In genomic region chr9:109887079-109887478, GRCh38 we compare ENCODE assay signal across 11 cellular contexts.
DNase-seq lines count a peak whose midpoint lies in the region; ATAC-seq and TF ChIP-seq lines count a peak whose summit lies in the region.
"Had no signal": no experiment of that assay in that cellular context is flagged by ENCODE, and none has a peak within 500 bp of the region (broad histone marks: within the 10 kb centered on the region; RNA-seq: fewer than 3 reads in every experiment).

No MANE protein-coding gene starts in this region.

- DNase-seq in CD4-positive, alpha-beta memory T cell = no peak
- no peak for DNase-seq in activated CD4-positive, alpha-beta memory T cell treated with anti-CD3 and anti-CD28 coated beads, Interleukin-2, amount 10 ng/mL, durations not matched to agents 7 days and 5 days
- DNase-seq in heart right ventricle (peak in 1 of 2 donors; percentile 19), GM23338 (ENCODE audit: low spot score) (no peak), NCI-H226 (no peak)
- DNase-seq: NCI-H2171 had no signal

- WGBS in heart right ventricle, 2 donors = 30 to 33% methylated on average over 3 of the region's 3 CpGs

- peak overlapping the region in 5 of 7 donors; percentile 19 to 87 (median 28) for H3K27ac Mint-ChIP-seq in CD4-positive, alpha-beta memory T cell
- H3K27ac Mint-ChIP-seq in activated CD4-positive, alpha-beta memory T cell treated with anti-CD3 and anti-CD28 coated beads, Interleukin-2, amount 10 ng/mL, durations not matched to agents 7 days and 5 days = peak overlapping the region; percentile 92
- no peak overlapping the region for H3K27ac Mint-ChIP-seq in GM23338

- POLR2A ChIA-PET in CD4-positive, alpha-beta memory T cell (lab: Charles Lee; ENCODE audit: partially characterized antibody) = no interaction called here
- POLR2A ChIA-PET in activated CD4-positive, alpha-beta memory T cell treated with anti-CD3 and anti-CD28 coated beads, Interleukin-2, amount 10 ng/mL, durations not matched to agents 7 days and 5 days (lab: Charles Lee) = interaction anchor here (1.0 to 2.5 kb wide), 7 partner anchors 18 to 370 kb away, joined by 3 to 12 read pairs (median 5); partner anchors contain the start of gene TXN

- no peak overlapping the region; the same call in 1 of the 2 replicates for H3K4me2 ChIP-seq in GM23338

- ATAC-seq in HG02610 (IDR thresholded peaks at IDR 0.05; ENCODE audit: unreplicated experiment) = peak; percentile 24
- ATAC-seq in heart right ventricle = peak; percentile 77 to 90 (median 86)
- ATAC-seq in GM19023 (IDR thresholded peaks at IDR 0.05; ENCODE audit: unreplicated experiment) = no peak
- ATAC-seq in HG03097 (IDR thresholded peaks at IDR 0.05; ENCODE audit: low FRiP score, unreplicated experiment) = no peak
- ATAC-seq in GM23338 = no peak

- H4K20me1 ChIP-seq in GM23338 (replicated peaks; ENCODE audit: insufficient read depth) = no peaks in the 10 kb centered on the region

- intact Hi-C loops in CD4-positive, alpha-beta memory T cell (cut with micrococcal nuclease) = no loop called here
- intact Hi-C loops in heart right ventricle (cut with DNase I) = loop anchor here in 7 of 10 donors (5.0 to 10.0 kb wide), 5 partner anchors 62 to 312 kb away; partner anchors contain the start of gene PALM2AKAP2 (in 1 of the 7)

- no peak overlapping the region for H2AFZ ChIP-seq in GM23338

- H3K4me1 Mint-ChIP-seq in CD4-positive, alpha-beta memory T cell = peaks cover 11 to 47% (median 33%) of the 10 kb centered on the region in 4 donors
- H3K4me1 Mint-ChIP-seq in activated CD4-positive, alpha-beta memory T cell treated with anti-CD3 and anti-CD28 coated beads, Interleukin-2, amount 10 ng/mL, durations not matched to agents 7 days and 5 days = peaks cover 66% of the 10 kb centered on the region
- H3K4me1 Mint-ChIP-seq in GM23338 = peaks cover 13% of the 10 kb centered on the region; the same call in 2 of the 3 replicates

- H3K4me3 ChIP-seq in CD4-positive, alpha-beta memory T cell (ENCODE audit: low read length in 2 of 2) = no peak overlapping the region
- H3K4me3 ChIP-seq in heart right ventricle (no peak overlapping the region), GM23338 (no peak overlapping the region)
- H3K4me3 ChIP-seq: esophagus muscularis mucosa had no signal

- no peaks in the 10 kb centered on the region for H3K9me2 ChIP-seq in GM23338 (ENCODE audit: insufficient read depth)

- TF ChIP-seq CTCF in heart right ventricle (IDR thresholded peaks at IDR 0.05) (no peak), GM23338 (conservative IDR thresholded peaks at IDR 0.05; ENCODE audit: low read depth in 2 of 2) (no peak)

- H3K36me3 Mint-ChIP-seq in CD4-positive, alpha-beta memory T cell = no peaks in the 10 kb centered on the region
- peaks cover 3% of the 10 kb centered on the region for H3K36me3 Mint-ChIP-seq in activated CD4-positive, alpha-beta memory T cell treated with anti-CD3 and anti-CD28 coated beads, Interleukin-2, amount 10 ng/mL, durations not matched to agents 7 days and 5 days (ENCODE audit: low read depth)
- H3K36me3 Mint-ChIP-seq in GM23338 (ENCODE audit: low read depth) = no peaks in the 10 kb centered on the region

- no peaks in the 10 kb centered on the region for H3K27me3 Mint-ChIP-seq in CD4-positive, alpha-beta memory T cell
- H3K27me3 Mint-ChIP-seq in activated CD4-positive, alpha-beta memory T cell treated with anti-CD3 and anti-CD28 coated beads, Interleukin-2, amount 10 ng/mL, durations not matched to agents 7 days and 5 days = no peaks in the 10 kb centered on the region
- H3K27me3 Mint-ChIP-seq in GM23338 (ENCODE audit: insufficient read depth, low read depth, poor library complexity) = no peaks in the 10 kb centered on the region

- H3K9me3 Mint-ChIP-seq in CD4-positive, alpha-beta memory T cell = no peaks in the 10 kb centered on the region
- peaks cover 2% of the 10 kb centered on the region for H3K9me3 Mint-ChIP-seq in activated CD4-positive, alpha-beta memory T cell treated with anti-CD3 and anti-CD28 coated beads, Interleukin-2, amount 10 ng/mL, durations not matched to agents 7 days and 5 days
- H3K9me3 Mint-ChIP-seq in GM23338 = no peaks in the 10 kb centered on the region

- H3K9me3 ChIP-seq in CD4-positive, alpha-beta memory T cell (ENCODE audit: control insufficient read depth in 1 of 2, low read length in 2 of 2) = no peaks in the 10 kb centered on the region
- no peaks in the 10 kb centered on the region for H3K9me3 ChIP-seq in heart right ventricle
- H3K9me3 ChIP-seq: esophagus muscularis mucosa, neutrophil had no signal

- H3K4me1 ChIP-seq in CD4-positive, alpha-beta memory T cell (ENCODE audit: insufficient read depth, low read length) = peaks cover 10% of the 10 kb centered on the region
- peaks cover 14 to 67% (median 46%) of the 10 kb centered on the region in 9 donors for H3K4me1 ChIP-seq in heart right ventricle
- H3K4me1 ChIP-seq in GM23338 (ENCODE audit: insufficient read depth) = peaks cover 5% of the 10 kb centered on the region; the same call in 1 of the 2 replicates

- no peaks in the 10 kb centered on the region for H3K36me3 ChIP-seq in CD4-positive, alpha-beta memory T cell (ENCODE audit: insufficient read depth, low read length)
- peaks cover 0 to 15% (median 0%) of the 10 kb centered on the region in 9 donors for H3K36me3 ChIP-seq in heart right ventricle
- H3K36me3 ChIP-seq in GM23338 (ENCODE audit: insufficient read depth) = no peaks in the 10 kb centered on the region
- H3K36me3 ChIP-seq: esophagus muscularis mucosa, neutrophil had no signal

- H3K79me2 ChIP-seq in GM23338 (replicated peaks; ENCODE audit: insufficient read depth) = no peaks in the 10 kb centered on the region

- H3K27me3 ChIP-seq in CD4-positive, alpha-beta memory T cell (ENCODE audit: insufficient read depth, low read length) = no peaks in the 10 kb centered on the region
- H3K27me3 ChIP-seq in heart right ventricle (no peaks in the 10 kb centered on the region), GM23338 (ENCODE audit: insufficient read depth) (no peaks in the 10 kb centered on the region)
- H3K27me3 ChIP-seq: esophagus muscularis mucosa, neutrophil had no signal

- no peaks in the 10 kb centered on the region for H3F3A ChIP-seq in GM23338 (replicated peaks; ENCODE audit: low read depth)

- H3K27ac ChIP-seq in CD4-positive, alpha-beta memory T cell (ENCODE audit: low read depth, low read length) = no peak overlapping the region
- H3K27ac ChIP-seq in heart right ventricle (peak overlapping the region; percentile 31 to 81 (median 68)), GM23338 (ENCODE audit: low read depth) (no peak overlapping the region)
- H3K27ac ChIP-seq: neutrophil had no signal

- peak overlapping the region in 1 of 8 donors; percentile 52 for H3K4me3 Mint-ChIP-seq in CD4-positive, alpha-beta memory T cell
- H3K4me3 Mint-ChIP-seq in activated CD4-positive, alpha-beta memory T cell treated with anti-CD3 and anti-CD28 coated beads, Interleukin-2, amount 10 ng/mL, durations not matched to agents 7 days and 5 days = peak overlapping the region; percentile 31
- no peak overlapping the region for H3K4me3 Mint-ChIP-seq in GM23338

- CTCF ChIA-PET in CD4-positive, alpha-beta memory T cell (lab: Charles Lee; ENCODE audit: partially characterized antibody) = interaction anchor here (1.0 to 1.3 kb wide), 2 partner anchors 16 to 17 kb away, joined by 3 to 6 read pairs; no protein-coding TSS in a partner anchor
- CTCF ChIA-PET in activated CD4-positive, alpha-beta memory T cell treated with anti-CD3 and anti-CD28 coated beads, Interleukin-2, amount 10 ng/mL, durations not matched to agents 7 days and 5 days (lab: Charles Lee) = interaction anchor here (0.8 to 2.6 kb wide), 10 partner anchors 12 to 333 kb away, joined by 3 to 9 read pairs (median 4); no protein-coding TSS in a partner anchor

TF ChIP-seq in GM23338, 12 proteins besides CTCF, POLR2A, EP300 and RAD21:
- no peak for TF ChIP-seq STAT1 (IDR thresholded peaks at IDR 0.05; ENCODE audit: unreplicated experiment)
- no peak for TF ChIP-seq JUNB (IDR thresholded peaks at IDR 0.05; ENCODE audit: unreplicated experiment)
- TF ChIP-seq REST (IDR thresholded peaks at IDR 0.05; ENCODE audit: unreplicated experiment) = no peak
- TF ChIP-seq CREB1 (CRISPR knock-in tag; IDR thresholded peaks at IDR 0.05; ENCODE audit: low read depth) = no peak

Comparison
In these comparisons a context has a peak if more than half of its experiments do, and no peak if none do; other contexts are left out.
1. H3K27ac ChIP-seq: peak in heart right ventricle (10 of 10); none in CD4-positive, alpha-beta memory T cell (single experiment) and GM23338 (single experiment).
2. ATAC-seq: peak in HG02610 (single experiment) and heart right ventricle (8 of 8); none in GM19023 (single experiment), HG03097 (single experiment) and GM23338 (single experiment).